In the genomic region with DNA sequence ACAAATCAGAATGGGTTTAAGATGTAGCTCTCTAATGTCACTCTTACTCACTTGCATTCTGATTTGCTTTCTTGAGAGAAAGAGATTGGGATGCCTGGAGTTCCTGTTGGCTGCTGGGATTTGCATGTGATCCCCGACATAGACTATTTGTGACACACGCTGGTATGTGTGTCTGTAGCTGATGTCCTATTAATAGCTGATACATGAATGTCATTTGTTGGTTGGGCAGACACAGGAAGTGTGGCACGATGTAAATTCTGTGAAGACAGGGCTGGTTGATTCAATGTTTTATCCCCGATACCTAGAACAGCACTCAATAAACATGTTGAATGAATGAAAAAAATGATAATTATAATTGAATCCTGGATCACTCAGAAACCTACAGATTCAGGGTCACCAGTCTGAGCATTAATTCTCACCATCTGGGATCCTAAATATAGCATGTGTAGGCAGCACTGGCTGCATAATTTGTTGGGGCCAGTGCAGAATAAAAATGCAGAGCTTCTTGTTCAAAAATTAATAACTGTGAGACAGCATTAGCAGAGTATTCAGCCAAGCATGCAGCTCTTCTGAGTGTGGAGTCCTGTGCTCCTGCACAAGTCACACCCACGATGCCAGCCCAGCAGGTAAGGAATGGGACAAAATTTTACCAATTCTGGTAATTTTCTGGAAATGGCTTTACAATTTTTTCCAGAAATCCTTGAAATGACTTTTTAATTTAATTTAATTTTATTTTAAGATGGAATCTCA, we compare ENCODE assay signal across 12 cellular contexts. TPM values are rescaled to one million over a fixed set of nuclear protein-coding genes. Genes with fewer than 3 reads are reported as not detected.
A peak's percentile ranks its signal among the peaks of the same experiment; 100 is the strongest.
DNase-seq lines count a peak whose midpoint lies in the region; ATAC-seq and TF ChIP-seq lines count a peak whose summit lies in the region.
"Had no signal": no experiment of that assay in that cellular context is flagged by ENCODE, and none has a peak within 500 bp of the region (broad histone marks: within the 10 kb centered on the region; RNA-seq: fewer than 3 reads in every experiment).

No MANE protein-coding gene starts in this region.

- no peak overlapping the region for H3K27ac Mint-ChIP-seq in GM23338
- H3K27ac Mint-ChIP-seq: H9; stimulated activated effector memory CD8-positive, alpha-beta T cell treated with anti-CD3 and anti-CD28 coated beads, Interleukin-12 subunit alpha, Interleukin-12 subunit beta, amount 100 ng/mL, for 72 hours had no signal

- H3K27ac ChIP-seq in SK-N-SH (ENCODE audit: low read depth in 2 of 2, low read length in 1 of 2) (peak overlapping the region in 1 of 2 experiments; percentile 24; a peak in 1 of 4 replicates), GM23338 (ENCODE audit: low read depth) (no peak overlapping the region)
- H3K27ac ChIP-seq: 22Rv1 had no signal

- peaks cover under 1% of the 10 kb centered on the region for H3K27me3 Mint-ChIP-seq in GM23338 (ENCODE audit: insufficient read depth, low read depth, poor library complexity)

- H4K20me1 ChIP-seq in SK-N-SH (ENCODE audit: insufficient read depth) (no peaks in the 10 kb centered on the region), GM23338 (replicated peaks; ENCODE audit: insufficient read depth) (no peaks in the 10 kb centered on the region)

- no peaks in the 10 kb centered on the region for H3K4me1 Mint-ChIP-seq in GM23338

- DNase-seq in DMS 273 (lab: John Stamatoyannopoulos, UW; ENCODE audit: unreplicated experiment) (peak; percentile 26), DMS 273 treated with DMSO at 0.1 percent for 48 hours (lab: John Stamatoyannopoulos, UW) (no peak), SK-N-SH (peak; percentile 15), renal cortical epithelial cell (ENCODE audit: low read depth) (peak; percentile 11), GM23338 (ENCODE audit: low spot score) (no peak), NCI-H187 (lab: John Stamatoyannopoulos, UW) (no peak)
- DNase-seq: H9, NCI-H69 had no signal

- no peak for TF ChIP-seq RAD21 in SK-N-SH (IDR thresholded peaks at IDR 0.05; ENCODE audit: low read length)

- CTCF ChIA-PET in SK-N-SH (lab: Yijun Ruan, JAX) = interaction anchor here (1.0 to 3.9 kb wide), 6 partner anchors 14 to 597 kb away, joined by 3 to 25 read pairs (median 4); no protein-coding TSS in a partner anchor

- peaks cover 4% of the 10 kb centered on the region for H3F3A ChIP-seq in SK-N-SH (replicated peaks; ENCODE audit: insufficient read depth)
- H3F3A ChIP-seq in GM23338 (replicated peaks; ENCODE audit: low read depth) = no peaks in the 10 kb centered on the region

- no peak overlapping the region for H3K9ac ChIP-seq in SK-N-SH

- H3K9me2 ChIP-seq in SK-N-SH (no peaks in the 10 kb centered on the region), GM23338 (ENCODE audit: insufficient read depth) (0 out of 2 replicates have a peak, but pooled peaks cover 6% of the 10 kb centered on the region)

- no peaks in the 10 kb centered on the region for H3K36me3 ChIP-seq in SK-N-SH (replicated peaks in 1 of 2; ENCODE audit: control insufficient read depth in 1 of 2, insufficient read depth in 2 of 2, low read length in 1 of 2)
- no peaks in the 10 kb centered on the region for H3K36me3 ChIP-seq in GM23338 (ENCODE audit: insufficient read depth)

- H3K4me1 ChIP-seq in SK-N-SH (ENCODE audit: control insufficient read depth in 1 of 2, insufficient read depth in 2 of 2, low read depth in 1 of 2, low read length in 1 of 2) = peaks cover 5 to 13% of the 10 kb centered on the region in 2 experiments; a peak in 3 of 4 replicates
- H3K4me1 ChIP-seq in GM23338 (ENCODE audit: insufficient read depth) = no peaks in the 10 kb centered on the region

- H2AFZ ChIP-seq in SK-N-SH (ENCODE audit: low read depth) = no peak overlapping the region
- no peak overlapping the region for H2AFZ ChIP-seq in GM23338

- H3K4me3 ChIP-seq in SK-N-SH (ENCODE audit: low read depth in 2 of 2, low read length in 1 of 2) (no peak overlapping the region), GM23338 (no peak overlapping the region)

- no peaks in the 10 kb centered on the region for H3K9me3 Mint-ChIP-seq in GM23338
- H3K9me3 Mint-ChIP-seq: H9; stimulated activated effector memory CD8-positive, alpha-beta T cell treated with anti-CD3 and anti-CD28 coated beads, Interleukin-12 subunit alpha, Interleukin-12 subunit beta, amount 100 ng/mL, for 72 hours had no signal

- H3K9me3 ChIP-seq in SK-N-SH = no peaks in the 10 kb centered on the region

- 53% methylated on average over 5 of the region's 5 CpGs for WGBS in SK-N-SH (ENCODE audit: low lambda C conversion rate)

- no peak for TF ChIP-seq EP300 in SK-N-SH (IDR thresholded peaks at IDR 0.05; ENCODE audit: borderline replicate concordance in 1 of 2, low read depth in 1 of 2, low read length in 1 of 2)

- H3K4me2 ChIP-seq in SK-N-SH (no peak overlapping the region), GM23338 (no peak overlapping the region)

- POLR2A ChIA-PET in SK-N-SH (lab: Yijun Ruan, JAX) = interaction anchor here (0.8 kb wide), 1 partner anchor 565 kb away, joined by 3 read pairs; no protein-coding TSS in a partner anchor

- H3K36me3 Mint-ChIP-seq in GM23338 (ENCODE audit: low read depth) = no peaks in the 10 kb centered on the region
- H3K36me3 Mint-ChIP-seq: stimulated activated effector memory CD8-positive, alpha-beta T cell treated with anti-CD3 and anti-CD28 coated beads, Interleukin-12 subunit alpha, Interleukin-12 subunit beta, amount 100 ng/mL, for 72 hours had no signal

- TF ChIP-seq CTCF in SK-N-SH (IDR thresholded peaks at IDR 0.05) = no peak
- TF ChIP-seq CTCF in GM23338 (conservative IDR thresholded peaks at IDR 0.05; ENCODE audit: low read depth in 2 of 2) = no peak

- ATAC-seq in HG02759 (IDR thresholded peaks at IDR 0.05; ENCODE audit: unreplicated experiment) (peak; percentile 90), GM23338 (no peak), esophagus mucosa (no peak)
- ATAC-seq: stimulated activated effector memory CD8-positive, alpha-beta T cell treated with anti-CD3 and anti-CD28 coated beads, Interleukin-12 subunit alpha, Interleukin-12 subunit beta, amount 100 ng/mL, for 72 hours had no signal

- H3K27me3 ChIP-seq in SK-N-SH (ENCODE audit: insufficient read depth) (no peaks in the 10 kb centered on the region), GM23338 (ENCODE audit: insufficient read depth) (no peaks in the 10 kb centered on the region)

- H3K4me3 Mint-ChIP-seq in GM23338 = no peak overlapping the region
- H3K4me3 Mint-ChIP-seq: H9; stimulated activated effector memory CD8-positive, alpha-beta T cell treated with anti-CD3 and anti-CD28 coated beads, Interleukin-12 subunit alpha, Interleukin-12 subunit beta, amount 100 ng/mL, for 72 hours had no signal

- H3K79me2 ChIP-seq in SK-N-SH (ENCODE audit: insufficient read depth) (no peaks in the 10 kb centered on the region), GM23338 (replicated peaks; ENCODE audit: insufficient read depth) (no peaks in the 10 kb centered on the region)

TF ChIP-seq in SK-N-SH, 30 proteins besides CTCF, POLR2A, EP300 and RAD21:
- TF ChIP-seq EZH2phosphoT487 (IDR thresholded peaks at IDR 0.05; ENCODE audit: borderline replicate concordance, low read depth) (no peak), JUND (IDR thresholded peaks at IDR 0.05) (no peak), NRF1 (IDR thresholded peaks at IDR 0.05; ENCODE audit: low read depth, low read length) (no peak), FOXM1 (IDR thresholded peaks at IDR 0.05; ENCODE audit: low read depth) (no peak), YY1 (IDR thresholded peaks at IDR 0.05; ENCODE audit: low read depth) (no peak), TAF1 (IDR thresholded peaks at IDR 0.05; ENCODE audit: borderline replicate concordance, low read depth, low read length) (no peak), GABPA (IDR thresholded peaks at IDR 0.05; ENCODE audit: low read depth) (no peak), POLR2AphosphoS5 (IDR thresholded peaks at IDR 0.05; ENCODE audit: low read depth, low read length) (no peak), SIN3A (IDR thresholded peaks at IDR 0.05; ENCODE audit: borderline replicate concordance, low read depth, low read length) (no peak), TEAD4 (IDR thresholded peaks at IDR 0.05; ENCODE audit: borderline replicate concordance, insufficient read depth) (no peak), FOSL2 (IDR thresholded peaks at IDR 0.05; ENCODE audit: borderline replicate concordance, low read depth) (no peak), MEF2A (IDR thresholded peaks at IDR 0.05; ENCODE audit: borderline replicate concordance, low read depth) (no peak)
- TF ChIP-seq, protein P1, sequence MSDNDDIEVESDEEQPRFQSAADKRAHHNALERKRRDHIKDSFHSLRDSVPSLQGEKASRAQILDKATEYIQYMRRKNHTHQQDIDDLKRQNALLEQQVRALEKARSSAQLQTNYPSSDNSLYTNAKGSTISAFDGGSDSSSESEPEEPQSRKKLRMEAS (IDR thresholded peaks at IDR 0.05; ENCODE audit: low read depth) = no peak
TF ChIP-seq in SK-N-SH: peak in this region for 0.

RNA-seq across cellular contexts. Expression of gene SOCS2, which starts 35.5 kb away (rescaled TPM):
- polyA plus RNA-seq in SK-N-SH (2012; rRNA removed) = 24.1 and 24.8 TPM in 2 replicates
- 20.5 and 22.0 TPM in 2 replicates for polyA plus RNA-seq in SK-N-SH (2012; cell fraction: cytosol; rRNA removed)
- 50.8 and 66.2 TPM in 2 replicates for polyA plus RNA-seq in SK-N-SH (2012; cell fraction: nucleus; rRNA removed)
- total RNA-seq in renal cortical epithelial cell = 6.5 and 36.1 TPM in 2 replicates
- total RNA-seq in GM23338 (2014; rRNA removed; shearing (Covaris generic)) = 20.0 and 32.4 TPM in 2 replicates
- polyA plus RNA-seq in GM23338 (2016; fragmentation: Nextera tagmentation; extraction: Ambion mirVana) = 15.5 and 16.1 TPM in 2 replicates
- total RNA-seq in esophagus mucosa = 5.8 TPM

Comparison
In these comparisons a context has a peak if more than half of its experiments do, and no peak if none do; other contexts are left out.
1. DNase-seq: peak in DMS 273 (single experiment), SK-N-SH (single experiment) and renal cortical epithelial cell (single experiment); none in DMS 273 treated with DMSO at 0.1 percent for 48 hours (single experiment), GM23338 (single experiment) and NCI-H187 (0 of 2).